ENCODE assay signal across 29 cellular contexts in the genomic region with DNA sequence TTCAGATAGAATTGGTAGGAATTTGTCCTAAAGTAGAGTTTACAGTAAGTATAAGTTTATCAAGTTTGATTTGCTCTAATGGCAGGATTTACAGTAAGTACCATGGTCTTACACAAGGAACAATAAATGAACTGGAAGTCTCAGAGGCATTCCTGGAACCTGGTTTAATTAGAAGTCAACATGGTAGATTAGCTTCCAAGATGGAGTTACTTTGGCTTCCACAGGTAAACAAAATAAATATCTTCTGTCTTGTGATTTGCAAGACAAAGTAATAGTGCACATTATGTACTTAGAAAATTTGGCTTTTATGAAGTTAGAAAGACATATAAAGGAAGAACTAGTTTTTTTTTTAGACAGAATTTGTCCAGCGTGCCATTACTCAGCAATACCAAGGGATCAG.
"Had no signal": no experiment of that assay in that cellular context is flagged by ENCODE, and none has a peak within 500 bp of the region (broad histone marks: within the 10 kb centered on the region; RNA-seq: fewer than 3 reads in every experiment).

No MANE protein-coding gene starts in this region.

- H3K4me1 ChIP-seq: stomach, suprapubic skin, testis, thyroid gland, tibial artery, tibial nerve, transverse colon, upper lobe of left lung, upper lobe of right lung, uterus, vagina had no signal

- H3K27ac ChIP-seq: stomach, suprapubic skin, testis, thoracic aorta, thyroid gland, tibial artery, tibial nerve, transverse colon, upper lobe of left lung, upper lobe of right lung, uterus, vagina had no signal

- ATAC-seq: stimulated activated effector memory CD8-positive, alpha-beta T cell treated with anti-CD3 and anti-CD28 coated beads, Interleukin-12 subunit alpha, Interleukin-12 subunit beta, amount 100 ng/mL, for 72 hours; stimulated activated memory B cell treated with anti-CD40 and anti-IgM and Interleukin-4, amounts not matched to agents 10 μg/mL and 1 μg/mL and 100 μg/mL, for 72 hours; stimulated activated naive B cell treated with anti-CD40 and anti-IgM and Interleukin-4, amounts not matched to agents 10 μg/mL and 1 μg/mL and 100 μg/mL, for 72 hours; stimulated activated naive CD8-positive, alpha-beta T cell treated with anti-CD3 and anti-CD28 coated beads, Interleukin-15, amount 100 ng/mL, for 72 hours; stimulated activated naive CD8-positive, alpha-beta T cell treated with anti-CD3 and anti-CD28 coated beads, Interleukin-15, Interleukin-2, amounts not matched to agents 100 U/mL and 50 U/mL, for 24 hours; upper lobe of right lung had no signal

- H3K9me3 Mint-ChIP-seq: stimulated activated naive CD8-positive, alpha-beta T cell treated with anti-CD3 and anti-CD28 coated beads, Interleukin-15, amount 100 ng/mL, for 72 hours; type B pancreatic cell had no signal

- H3K27ac Mint-ChIP-seq: stimulated activated effector memory CD8-positive, alpha-beta T cell treated with anti-CD3 and anti-CD28 coated beads, Interleukin-12 subunit alpha, Interleukin-12 subunit beta, amount 100 ng/mL, for 72 hours; stimulated activated memory B cell treated with anti-CD40 and anti-IgM and Interleukin-4, amounts not matched to agents 10 μg/mL and 1 μg/mL and 100 μg/mL, for 72 hours; stimulated activated naive B cell treated with anti-CD40 and anti-IgM and Interleukin-4, amounts not matched to agents 10 μg/mL and 1 μg/mL and 100 μg/mL, for 72 hours; stimulated activated naive CD8-positive, alpha-beta T cell treated with anti-CD3 and anti-CD28 coated beads, Interleukin-15, Interleukin-2, amounts not matched to agents 100 ng/mL and 50 ng/mL, for 24 hours; type B pancreatic cell had no signal

- H3K9me3 ChIP-seq: stomach, suprapubic skin, testis, thoracic aorta, thyroid gland, tibial artery, transverse colon, upper lobe of left lung, upper lobe of right lung, uterus, vagina had no signal

- H3K27me3 Mint-ChIP-seq: stimulated activated memory B cell treated with anti-CD40 and anti-IgM and Interleukin-4, amounts not matched to agents 10 μg/mL and 1 μg/mL and 100 μg/mL, for 72 hours; stimulated activated naive B cell treated with anti-CD40 and anti-IgM and Interleukin-4, amounts not matched to agents 10 μg/mL and 1 μg/mL and 100 μg/mL, for 72 hours; stimulated activated naive CD8-positive, alpha-beta T cell treated with anti-CD3 and anti-CD28 coated beads, Interleukin-15, Interleukin-2, amounts not matched to agents 100 ng/mL and 50 ng/mL, for 24 hours; type B pancreatic cell had no signal

- FAIRE-seq: urothelium cell line had no signal

- H3K4me3 ChIP-seq: stomach, suprapubic skin, testis, thoracic aorta, thyroid gland, tibial artery, tibial nerve, transverse colon, upper lobe of left lung, upper lobe of right lung, uterus, vagina had no signal

- H3K36me3 ChIP-seq: stomach, suprapubic skin, thoracic aorta, thyroid gland, tibial artery, tibial nerve, transverse colon, upper lobe of left lung, upper lobe of right lung, uterus, vagina had no signal

- H3K36me3 Mint-ChIP-seq: stimulated activated effector memory CD8-positive, alpha-beta T cell treated with anti-CD3 and anti-CD28 coated beads, Interleukin-12 subunit alpha, Interleukin-12 subunit beta, amount 100 ng/mL, for 72 hours; stimulated activated memory B cell treated with anti-CD40 and anti-IgM and Interleukin-4, amounts not matched to agents 10 μg/mL and 1 μg/mL and 100 μg/mL, for 72 hours; stimulated activated naive B cell treated with anti-CD40 and anti-IgM and Interleukin-4, amounts not matched to agents 10 μg/mL and 1 μg/mL and 100 μg/mL, for 72 hours; type B pancreatic cell had no signal

- H3K27me3 ChIP-seq: stomach, suprapubic skin, testis, thyroid gland, tibial artery, tibial nerve, transverse colon, upper lobe of left lung, upper lobe of right lung, uterus, vagina had no signal

- DNase-seq: stimulated activated CD4-positive, alpha-beta T cell treated with anti-CD3 and anti-CD28 coated beads, Interleukin-2, amount 100 ng/mL, for 48 hours; stimulated activated CD4-positive, alpha-beta T cell treated with anti-CD3 and anti-CD28 coated beads, Interleukin-4, amount 100 ng/mL, for 1 hour; stimulated activated CD4-positive, alpha-beta T cell treated with anti-CD3 and anti-CD28 coated beads, Interleukin-4, amount 100 ng/mL, for 24 hours; stimulated activated CD4-positive, alpha-beta T cell treated with anti-CD3 and anti-CD28 coated beads, Interleukin-4, amount 100 ng/mL, for 4 hours; stimulated activated CD8-positive, alpha-beta memory T cell treated with anti-CD3 and anti-CD28 coated beads, Interleukin-4, amount 100 ng/mL, for 48 hours; stimulated activated naive B cell treated with anti-CD40 and anti-IgM and Interleukin-4, amounts not matched to agents 10 μg/mL and 1 μg/mL and 100 μg/mL, for 72 hours; stimulated activated naive CD4-positive, alpha-beta T cell; stimulated activated naive CD4-positive, alpha-beta T cell treated with Interleukin-2 at 50 U/mL for 16 hours; stimulated activated naive CD8-positive, alpha-beta T cell treated with anti-CD3 and anti-CD28 coated beads, Interleukin-15, amount 100 ng/mL, for 72 hours; stimulated activated naive CD8-positive, alpha-beta T cell treated with anti-CD3 and anti-CD28 coated beads, Interleukin-15, Interleukin-2, amounts not matched to agents 100 U/mL and 50 U/mL, for 24 hours; stomach; substantia nigra; testis; thyroid gland; tibial artery; transverse colon; trophoblast cell; upper lobe of left lung; upper lobe of right lung; uterus had no signal

- H3K4me3 Mint-ChIP-seq: stimulated activated effector memory CD8-positive, alpha-beta T cell treated with anti-CD3 and anti-CD28 coated beads, Interleukin-12 subunit alpha, Interleukin-12 subunit beta, amount 100 ng/mL, for 72 hours; stimulated activated memory B cell treated with anti-CD40 and anti-IgM and Interleukin-4, amounts not matched to agents 10 μg/mL and 1 μg/mL and 100 μg/mL, for 72 hours; stimulated activated naive B cell treated with anti-CD40 and anti-IgM and Interleukin-4, amounts not matched to agents 10 μg/mL and 1 μg/mL and 100 μg/mL, for 72 hours; stimulated activated naive CD8-positive, alpha-beta T cell treated with anti-CD3 and anti-CD28 coated beads, Interleukin-15, amount 100 ng/mL, for 72 hours; stimulated activated naive CD8-positive, alpha-beta T cell treated with anti-CD3 and anti-CD28 coated beads, Interleukin-15, Interleukin-2, amounts not matched to agents 100 ng/mL and 50 ng/mL, for 24 hours; type B pancreatic cell had no signal

- H3K4me1 Mint-ChIP-seq: stimulated activated effector memory CD8-positive, alpha-beta T cell treated with anti-CD3 and anti-CD28 coated beads, Interleukin-12 subunit alpha, Interleukin-12 subunit beta, amount 100 ng/mL, for 72 hours; stimulated activated memory B cell treated with anti-CD40 and anti-IgM and Interleukin-4, amounts not matched to agents 10 μg/mL and 1 μg/mL and 100 μg/mL, for 72 hours; stimulated activated naive B cell treated with anti-CD40 and anti-IgM and Interleukin-4, amounts not matched to agents 10 μg/mL and 1 μg/mL and 100 μg/mL, for 72 hours; stimulated activated naive CD8-positive, alpha-beta T cell treated with anti-CD3 and anti-CD28 coated beads, Interleukin-15, amount 100 ng/mL, for 72 hours had no signal
